Comparison of ENCODE assay signal across 13 cellular contexts in genomic region chr6:148525453-148525852, GRCh38.
DNase-seq lines count a peak whose midpoint lies in the region; ATAC-seq, FAIRE-seq and TF ChIP-seq lines count a peak whose summit lies in the region.
"Had no signal": no experiment of that assay in that cellular context is flagged by ENCODE, and none has a peak within 500 bp of the region (broad histone marks: within the 10 kb centered on the region; RNA-seq: fewer than 3 reads in every experiment).

No MANE protein-coding gene starts in this region.

- 53 to 55% methylated on average over 4 of the region's 4 CpGs for WGBS in tibial nerve, 2 donors
- WGBS in prostate gland = 75% methylated on average over 4 of the region's 4 CpGs

- peaks cover 5% of the 10 kb centered on the region for H3K27me3 Mint-ChIP-seq in activated T-cell treated with anti-CD3 and anti-CD28 coated beads, Interleukin-2, amount 50 U/mL, for 4 hours (ENCODE audit: low read depth)
- no peaks in the 10 kb centered on the region for H3K27me3 Mint-ChIP-seq in astrocyte (ENCODE audit: low read depth, unreplicated experiment)

- H2AFZ ChIP-seq in astrocyte (ENCODE audit: low read depth, low read length) = peak overlapping the region; percentile 2

- peak overlapping the region; percentile 47 for H3K4me3 ChIP-seq in astrocyte (ENCODE audit: insufficient read depth, low read depth, low read length)
- H3K4me3 ChIP-seq in right atrium auricular region = no peak overlapping the region
- H3K4me3 ChIP-seq in tibial nerve = no peak overlapping the region
- H3K4me3 ChIP-seq in prostate gland = no peak overlapping the region
- H3K4me3 ChIP-seq: cardiac muscle cell, upper lobe of left lung had no signal

- H3K36me3 Mint-ChIP-seq in activated T-cell treated with anti-CD3 and anti-CD28 coated beads, Interleukin-2, amount 50 U/mL, for 4 hours (ENCODE audit: insufficient read depth) = no peaks in the 10 kb centered on the region
- H3K36me3 Mint-ChIP-seq in astrocyte (ENCODE audit: low read depth, unreplicated experiment) = peaks cover 15% of the 10 kb centered on the region
- H3K36me3 Mint-ChIP-seq: naive B cell had no signal

- TF ChIP-seq CTCF in astrocyte (IDR thresholded peaks at IDR 0.05; ENCODE audit: insufficient read depth, low read depth, low read length) (no peak), right atrium auricular region (IDR thresholded peaks at IDR 0.05) (no peak), tibial nerve (IDR thresholded peaks at IDR 0.05) (no peak), prostate gland (IDR thresholded peaks at IDR 0.05) (no peak)

- no peaks in the 10 kb centered on the region for H3K9me3 ChIP-seq in astrocyte (ENCODE audit: insufficient read depth, low read depth, low read length)
- no peaks in the 10 kb centered on the region for H3K9me3 ChIP-seq in right atrium auricular region
- H3K9me3 ChIP-seq in tibial nerve = no peaks in the 10 kb centered on the region
- H3K9me3 ChIP-seq in prostate gland = no peaks in the 10 kb centered on the region
- H3K9me3 ChIP-seq: upper lobe of left lung had no signal

- peak in 1 of 2 donors; percentile 16 for TF ChIP-seq EP300 in tibial nerve (IDR thresholded peaks at IDR 0.05)

- no peak overlapping the region for H3K4me3 Mint-ChIP-seq in activated T-cell treated with anti-CD3 and anti-CD28 coated beads, Interleukin-2, amount 50 U/mL, for 4 hours
- no peak overlapping the region for H3K4me3 Mint-ChIP-seq in astrocyte (ENCODE audit: unreplicated experiment)
- H3K4me3 Mint-ChIP-seq: naive B cell had no signal

- H3K36me3 ChIP-seq in astrocyte (ENCODE audit: insufficient read depth, low read length) (peaks cover 4% of the 10 kb centered on the region), right atrium auricular region (peaks cover 25% of the 10 kb centered on the region), tibial nerve (peaks cover 0 to 27% (median 0%) of the 10 kb centered on the region in 3 donors), prostate gland (peaks cover 0 to 4% of the 10 kb centered on the region in 2 donors)
- H3K36me3 ChIP-seq: cardiac muscle cell had no signal

- TF ChIP-seq POLR2A in tibial nerve (IDR thresholded peaks at IDR 0.05) (no peak), prostate gland (IDR thresholded peaks at IDR 0.05) (no peak)

- H3K79me2 ChIP-seq in astrocyte (ENCODE audit: insufficient read depth, low read length) = no peaks in the 10 kb centered on the region

- no peaks in the 10 kb centered on the region for H3K27me3 ChIP-seq in astrocyte (ENCODE audit: insufficient read depth, low read length)
- H3K27me3 ChIP-seq in right atrium auricular region = no peaks in the 10 kb centered on the region
- no peaks in the 10 kb centered on the region for H3K27me3 ChIP-seq in tibial nerve
- no peaks in the 10 kb centered on the region for H3K27me3 ChIP-seq in prostate gland (replicated peaks; ENCODE audit: insufficient read depth)
- H3K27me3 ChIP-seq: cardiac muscle cell, upper lobe of left lung had no signal

- no peaks in the 10 kb centered on the region for H3K9me3 Mint-ChIP-seq in activated T-cell treated with anti-CD3 and anti-CD28 coated beads, Interleukin-2, amount 50 U/mL, for 4 hours
- H3K9me3 Mint-ChIP-seq in astrocyte (ENCODE audit: unreplicated experiment) = no peaks in the 10 kb centered on the region
- H3K9me3 Mint-ChIP-seq: naive B cell had no signal

- no peak for DNase-seq in activated T-cell treated with anti-CD3 and anti-CD28 coated beads, Interleukin-2, amount 50 U/mL, for 4 hours
- DNase-seq in activated T-cell treated with anti-CD3 and anti-CD28 coated beads, Interleukin-2, amount 50 U/mL, for 48 hours = no peak
- DNase-seq in astrocyte (ENCODE audit: low read depth) = peak; percentile 96
- no peak for DNase-seq in right atrium auricular region (ENCODE audit: low spot score)
- no peak for DNase-seq in tibial nerve (ENCODE audit: low spot score in 2 of 2)
- no peak for DNase-seq in prostate gland (ENCODE audit: low spot score)
- no peak for DNase-seq in stimulated activated CD4-positive, alpha-beta T cell treated with anti-CD3 and anti-CD28 coated beads, Interleukin-15, amount 100 ng/mL, for 24 hours
- DNase-seq in NCI-H446 treated with DMSO at 0.1 percent for 48 hours (lab: John Stamatoyannopoulos, UW) = no peak
- DNase-seq: AML-193, naive B cell, NCI-H187, upper lobe of left lung had no signal

- peaks cover 15% of the 10 kb centered on the region for H3K4me1 Mint-ChIP-seq in activated T-cell treated with anti-CD3 and anti-CD28 coated beads, Interleukin-2, amount 50 U/mL, for 4 hours (ENCODE audit: low read depth)
- peaks cover 48% of the 10 kb centered on the region for H3K4me1 Mint-ChIP-seq in astrocyte (ENCODE audit: low read depth, unreplicated experiment)

- FAIRE-seq in astrocyte (lab: Jason Lieb, UNC) = no peak

- H3K4me2 ChIP-seq in astrocyte (ENCODE audit: low read length) = peak overlapping the region; percentile 86

- intact Hi-C loops in prostate gland (cut with DNase I) = no loop called here

- H3K4me1 ChIP-seq in astrocyte (ENCODE audit: insufficient read depth, low read length) = peaks cover 62% of the 10 kb centered on the region
- H3K4me1 ChIP-seq in right atrium auricular region = peaks cover 0 to 53% of the 10 kb centered on the region in 2 donors
- peaks cover 0 to 77% (median 19%) of the 10 kb centered on the region in 4 donors for H3K4me1 ChIP-seq in tibial nerve
- H3K4me1 ChIP-seq in prostate gland (replicated peaks) = no peaks in the 10 kb centered on the region

- H3K9ac ChIP-seq in astrocyte (ENCODE audit: low read length) = peak overlapping the region; percentile 93

- ATAC-seq in activated T-cell treated with anti-CD3 and anti-CD28 coated beads, Interleukin-2, amount 50 U/mL, for 4 hours = peak; percentile 9 to 27

- H3K27ac ChIP-seq in astrocyte (ENCODE audit: low read depth, low read length) (peak overlapping the region; percentile 99), right atrium auricular region (peak overlapping the region; percentile 74), tibial nerve (peak overlapping the region; percentile 17 to 86 (median 68)), prostate gland (no peak overlapping the region)
- H3K27ac ChIP-seq: cardiac muscle cell had no signal

- peak overlapping the region; percentile 53 for H3K27ac Mint-ChIP-seq in astrocyte (ENCODE audit: unreplicated experiment)
- H3K27ac Mint-ChIP-seq: naive B cell had no signal

- H4K20me1 ChIP-seq in astrocyte (ENCODE audit: insufficient read depth, low read length) = no peaks in the 10 kb centered on the region

Comparison
In these comparisons a context has a peak if more than half of its experiments do, and no peak if none do; other contexts are left out.
1. H3K27ac ChIP-seq: peak in astrocyte (single experiment), right atrium auricular region (2 of 2) and tibial nerve (4 of 4); none in prostate gland (0 of 2).